In the genomic region with DNA sequence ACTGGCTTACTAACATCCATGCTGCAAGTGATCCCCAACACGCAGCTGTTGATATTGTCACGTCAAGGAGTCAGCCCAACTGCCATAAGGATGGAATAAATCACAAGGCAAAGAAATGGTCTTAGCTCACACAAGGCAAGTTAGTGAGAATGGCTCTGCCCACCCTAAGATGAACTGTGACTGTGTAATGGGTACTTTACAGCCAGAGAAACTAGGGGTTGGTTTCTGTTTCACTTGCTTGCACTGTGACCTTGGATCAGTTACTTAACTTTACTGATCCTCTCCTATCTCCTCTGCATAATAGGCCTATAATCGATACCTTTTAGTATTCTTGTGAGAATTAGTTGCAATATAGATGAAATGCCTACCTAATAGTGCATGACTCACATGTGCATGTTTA, we compare ENCODE assay signal across 31 cellular contexts. TPM values are rescaled to one million over a fixed set of nuclear protein-coding genes. Genes with fewer than 3 reads are reported as not detected.
"Had no signal": no experiment of that assay in that cellular context is flagged by ENCODE, and none has a peak within 500 bp of the region (broad histone marks: within the 10 kb centered on the region; RNA-seq: fewer than 3 reads in every experiment).

No MANE protein-coding gene starts in this region.

- H3K9me3 Mint-ChIP-seq: activated naive CD4-positive, alpha-beta T cell treated with anti-CD3 and anti-CD28 coated beads for 36 hours; activated naive CD4-positive, alpha-beta T cell treated with anti-CD3 and anti-CD28 coated beads, Interleukin-2, amount 50 U/mL, for 72 hours; activated T-cell treated with anti-CD3 and anti-CD28 coated beads, Interleukin-2, amount 50 U/mL, for 4 hours; activated T-helper 1 cell treated with anti-CD3 and anti-CD28 coated beads, Interleukin-12 subunit alpha, Interleukin-12 subunit beta, Interleukin-2, Interleukin-4 antibody, amounts not matched to agents 30 ng/mL and 10 ng/mL and 1 ng/mL, durations not matched to agents 14 hours and 24 hours and 36 hours; T-helper 1 cell treated with Interleukin-12 subunit alpha and Interleukin-12 subunit beta and Interleukin-4 antibody, amounts not matched to agents 30 μg/mL and 1 μg/mL, for 36 hours; T-helper 2 cell treated with Interferon-gamma antibody and Interleukin-4, amounts not matched to agents 5 μg/mL and 100 μg/mL, for 36 hours had no signal

- H3K27ac ChIP-seq: brain microvascular endothelial cell, SJSA1 had no signal

- H3K9me2 ChIP-seq: SK-N-SH had no signal

- H3K9me3 ChIP-seq: SJSA1, SK-N-SH had no signal

- H3K27me3 ChIP-seq: brain microvascular endothelial cell, SJSA1 had no signal

- H3K4me1 ChIP-seq: SJSA1 had no signal

- H3K36me3 ChIP-seq: brain microvascular endothelial cell, SJSA1 had no signal

- H3K36me3 Mint-ChIP-seq: activated naive CD4-positive, alpha-beta T cell treated with anti-CD3 and anti-CD28 coated beads, Interleukin-2, amount 50 U/mL, for 72 hours had no signal

- ATAC-seq: activated naive CD4-positive, alpha-beta T cell treated with anti-CD3 and anti-CD28 coated beads, Interleukin-2, amount 50 U/mL, for 72 hours; activated T-cell treated with anti-CD3 and anti-CD28 coated beads, Interleukin-2, amount 50 U/mL, for 4 hours; Panc1 had no signal

- H3K4me3 Mint-ChIP-seq: activated naive CD4-positive, alpha-beta T cell treated with anti-CD3 and anti-CD28 coated beads for 36 hours; activated T-cell treated with anti-CD3 and anti-CD28 coated beads, Interleukin-2, amount 50 U/mL, for 4 hours; activated T-helper 1 cell treated with anti-CD3 and anti-CD28 coated beads, Interleukin-12 subunit alpha, Interleukin-12 subunit beta, Interleukin-2, Interleukin-4 antibody, amounts not matched to agents 30 ng/mL and 10 ng/mL and 1 ng/mL, durations not matched to agents 14 hours and 24 hours and 36 hours; T-helper 1 cell treated with Interleukin-12 subunit alpha and Interleukin-12 subunit beta and Interleukin-4 antibody, amounts not matched to agents 30 μg/mL and 1 μg/mL, for 36 hours; T-helper 2 cell treated with Interferon-gamma antibody and Interleukin-4, amounts not matched to agents 5 μg/mL and 100 μg/mL, for 36 hours had no signal

- H3K9ac ChIP-seq: SK-N-SH had no signal

- H3K4me2 ChIP-seq: SK-N-SH had no signal

- H3K27ac Mint-ChIP-seq: activated naive CD4-positive, alpha-beta T cell treated with anti-CD3 and anti-CD28 coated beads for 36 hours; activated naive CD4-positive, alpha-beta T cell treated with anti-CD3 and anti-CD28 coated beads, Interleukin-2, amount 50 U/mL, for 72 hours; activated T-helper 1 cell treated with anti-CD3 and anti-CD28 coated beads, Interleukin-12 subunit alpha, Interleukin-12 subunit beta, Interleukin-2, Interleukin-4 antibody, amounts not matched to agents 30 ng/mL and 10 ng/mL and 1 ng/mL, durations not matched to agents 14 hours and 24 hours and 36 hours; T-helper 1 cell treated with Interleukin-12 subunit alpha and Interleukin-12 subunit beta and Interleukin-4 antibody, amounts not matched to agents 30 μg/mL and 1 μg/mL, for 36 hours; T-helper 2 cell treated with Interferon-gamma antibody and Interleukin-4, amounts not matched to agents 5 μg/mL and 100 μg/mL, for 36 hours had no signal

- DNase-seq: activated CD4-positive, alpha-beta T cell treated with anti-CD3 and anti-CD28 coated beads, Interleukin-2, amount 50 U/mL, for 1 hour; activated CD8-positive, alpha-beta memory T cell treated with anti-CD3 and anti-CD28 coated beads, Interleukin-2, amount 50 U/mL, for 4 hours; activated gamma-delta T cell treated with Interleukin-2 at 50 U/mL for 16 hours; activated naive CD4-positive, alpha-beta T cell treated with anti-CD3 and anti-CD28 coated beads for 36 hours; activated T-cell treated with anti-CD3 and anti-CD28 coated beads for 4 hours; activated T-cell treated with anti-CD3 and anti-CD28 coated beads, Interleukin-2, amount 50 U/mL, for 4 hours; amniotic stem cell; aorta; brain microvascular endothelial cell; central memory CD4-positive, alpha-beta T cell; Kasumi-1; KG1; NCI-H1105; NCI-H1417 treated with DMSO at 0.1 percent for 48 hours; NCI-H187 treated with DMSO at 0.1 percent for 48 hours; NCI-H2081; NCI-H2171 treated with DMSO at 0.1 percent for 48 hours; NCI-H226; NCI-H446 treated with DMSO at 0.1 percent for 48 hours; NCI-H524; NCI-H69; NCI-H82; SHP77; SK-N-SH had no signal

- H3K4me3 ChIP-seq: SJSA1 had no signal

- FAIRE-seq: TTC549 had no signal

RNA-seq across cellular contexts. Expression of a gene that starts 52.2 kb away (rescaled TPM):
- total RNA-seq: activated naive CD4-positive, alpha-beta T cell treated with anti-CD3 and anti-CD28 coated beads for 36 hours; activated naive CD4-positive, alpha-beta T cell treated with anti-CD3 and anti-CD28 coated beads, Interleukin-2, amount 50 U/mL, for 72 hours; activated T-cell treated with anti-CD3 and anti-CD28 coated beads, Interleukin-2, amount 50 U/mL, for 4 hours; activated T-helper 1 cell treated with anti-CD3 and anti-CD28 coated beads, Interleukin-12 subunit alpha, Interleukin-12 subunit beta, Interleukin-2, Interleukin-4 antibody, amounts not matched to agents 30 ng/mL and 10 ng/mL and 1 ng/mL, durations not matched to agents 14 hours and 24 hours and 36 hours; SJSA1 had no signal
- polyA plus RNA-seq: SK-N-SH had no signal
